In genomic region chr17:47618416-47618815, GRCh38 we compare ENCODE assay signal across 11 cellular contexts. TPM values are rescaled to one million over a fixed set of nuclear protein-coding genes. Genes with fewer than 3 reads are reported as not detected.
DNase-seq lines count a peak whose midpoint lies in the region; ATAC-seq, FAIRE-seq and TF ChIP-seq lines count a peak whose summit lies in the region.
"Had no signal": no experiment of that assay in that cellular context is flagged by ENCODE, and none has a peak within 500 bp of the region (broad histone marks: within the 10 kb centered on the region; RNA-seq: fewer than 3 reads in every experiment).

No MANE protein-coding gene starts in this region.

- no peak overlapping the region for H3K4me2 ChIP-seq in A549

- H3K36me3 ChIP-seq in gastroesophageal sphincter, result peaks cover 0 to 77% of the 10 kb centered on the region in 2 donors
- H3K36me3 ChIP-seq in left lung, result peaks cover 0 to 97% of the 10 kb centered on the region in 2 donors
- no peaks in the 10 kb centered on the region for H3K36me3 ChIP-seq in uterus

- no peak overlapping the region for H3K4me3 ChIP-seq in A549
- no peak overlapping the region for H3K4me3 ChIP-seq in gastroesophageal sphincter
- no peak overlapping the region for H3K4me3 ChIP-seq in left lung
- no peak overlapping the region for H3K4me3 ChIP-seq in uterus

- CTCF ChIA-PET in A549 (lab: Yijun Ruan, JAX), result interaction anchor here (0.6 to 7.8 kb wide), 23 partner anchors 9 to 277 kb away, joined by 3 to 69 read pairs (median 4); partner anchors contain the start of genes KPNB1 and SCRN2

- H3K9me3 ChIP-seq in A549 (no peaks in the 10 kb centered on the region), gastroesophageal sphincter (no peaks in the 10 kb centered on the region), left lung (no peaks in the 10 kb centered on the region), uterus (no peaks in the 10 kb centered on the region)

- 66% methylated on average over 4 of the region's 4 CpGs for WGBS in A549 (ENCODE audit: missing lambda C conversion rate)
- WGBS in gastroesophageal sphincter (ENCODE audit: low coverage in 1 of 2), 2 donors, result 29 to 40% methylated on average over 4 of the region's 4 CpGs

- H3K27ac ChIP-seq in A549 (no peak overlapping the region), gastroesophageal sphincter (peak overlapping the region in 3 of 4 donors; percentile 41 to 75 (median 71)), left lung (no peak overlapping the region), uterus (no peak overlapping the region)

- no peak for TF ChIP-seq EP300 in A549 (IDR thresholded peaks at IDR 0.05)
- no peak for TF ChIP-seq EP300 in gastroesophageal sphincter (IDR thresholded peaks at IDR 0.05)

- DNase-seq in A549 (ENCODE audit: low read depth in 1 of 2, low spot score in 1 of 2) (peak; percentile 28 to 42), ELR (ENCODE audit: low read depth) (peak; percentile 58), SK-MEL-5 (ENCODE audit: low read depth, low spot score) (peak; percentile 51), NCI-H2107 treated with DMSO at 0.1 percent for 48 hours (lab: John Stamatoyannopoulos, UW; ENCODE audit: unreplicated experiment) (no peak), left lung (no peak), uterus (no peak), GM19240 (ENCODE audit: insufficient read length, low spot score) (no peak)
- DNase-seq: activated naive CD4-positive, alpha-beta T cell treated with anti-CD3 and anti-CD28 coated beads for 36 hours; NCI-H2171 treated with DMSO at 0.1 percent for 48 hours; occipital lobe had no signal

- TF ChIP-seq CTCF in A549 (IDR thresholded peaks at IDR 0.05), result peak; percentile 43
- peak; percentile 19 to 34 (median 24) for TF ChIP-seq CTCF in gastroesophageal sphincter (IDR thresholded peaks at IDR 0.05)
- TF ChIP-seq CTCF in left lung (IDR thresholded peaks at IDR 0.05), result no peak
- TF ChIP-seq CTCF in uterus (IDR thresholded peaks at IDR 0.05), result no peak

- intact Hi-C loops in left lung (cut with DNase I), result no loop called here
- intact Hi-C loops in uterus (cut with DNase I; ENCODE audit: low total_unique reads), result no loop called here

- no peak for TF ChIP-seq POLR2A in A549 (IDR thresholded peaks at IDR 0.05; ENCODE audit: low read length)
- TF ChIP-seq POLR2A in gastroesophageal sphincter (IDR thresholded peaks at IDR 0.05), result no peak
- TF ChIP-seq POLR2A in uterus (IDR thresholded peaks at IDR 0.05), result no peak

- in situ Hi-C loops in SK-MEL-5 (cut with HindIII; ENCODE audit: low pct_unique_long_range_greater_than_20kb, low sequenced_read_pairs), result no loop called here

- no peak for FAIRE-seq in A549 (lab: Jason Lieb, UNC)

- POLR2A ChIA-PET in A549 (lab: Yijun Ruan, JAX), result interaction anchor here (0.7 to 1.2 kb wide), 2 partner anchors 26 to 31 kb away, joined by 3 to 6 read pairs; partner anchors contain the start of gene KPNB1

- no peak for TF ChIP-seq RAD21 in A549 (conservative IDR thresholded peaks at IDR 0.05 in 1 of 2, IDR thresholded peaks at IDR 0.05 in 1 of 2)

- H3K27me3 ChIP-seq in gastroesophageal sphincter, result no peaks in the 10 kb centered on the region
- no peaks in the 10 kb centered on the region for H3K27me3 ChIP-seq in left lung
- no peaks in the 10 kb centered on the region for H3K27me3 ChIP-seq in uterus

- H3K4me1 ChIP-seq in A549 (peaks cover 34% of the 10 kb centered on the region), gastroesophageal sphincter (peaks cover 7 to 61% (median 14%) of the 10 kb centered on the region in 3 donors), left lung (no peaks in the 10 kb centered on the region), uterus (peaks cover 0 to 5% of the 10 kb centered on the region in 2 donors)

- ATAC-seq in A549, result peak; percentile 33 to 38; a peak in 3 of 6 replicates
- ATAC-seq in gastroesophageal sphincter, result no peak
- ATAC-seq in left lung, result no peak

TF ChIP-seq in A549, 52 proteins besides CTCF, POLR2A, EP300 and RAD21:
- no peak for TF ChIP-seq CBX8 (IDR thresholded peaks at IDR 0.05)
- TF ChIP-seq CHD4 (IDR thresholded peaks at IDR 0.05; ENCODE audit: borderline replicate concordance), result no peak
- no peak for TF ChIP-seq EHMT2 (IDR thresholded peaks at IDR 0.05; ENCODE audit: low read depth)
- no peak for TF ChIP-seq TFCP2L1 (CRISPR knock-in tag; IDR thresholded peaks at IDR 0.05)
- no peak for TF ChIP-seq PHF8 (IDR thresholded peaks at IDR 0.05; ENCODE audit: borderline replicate concordance, low read depth)
- no peak for TF ChIP-seq KDM1A (IDR thresholded peaks at IDR 0.05; ENCODE audit: low read depth)
- TF ChIP-seq, protein P1, sequence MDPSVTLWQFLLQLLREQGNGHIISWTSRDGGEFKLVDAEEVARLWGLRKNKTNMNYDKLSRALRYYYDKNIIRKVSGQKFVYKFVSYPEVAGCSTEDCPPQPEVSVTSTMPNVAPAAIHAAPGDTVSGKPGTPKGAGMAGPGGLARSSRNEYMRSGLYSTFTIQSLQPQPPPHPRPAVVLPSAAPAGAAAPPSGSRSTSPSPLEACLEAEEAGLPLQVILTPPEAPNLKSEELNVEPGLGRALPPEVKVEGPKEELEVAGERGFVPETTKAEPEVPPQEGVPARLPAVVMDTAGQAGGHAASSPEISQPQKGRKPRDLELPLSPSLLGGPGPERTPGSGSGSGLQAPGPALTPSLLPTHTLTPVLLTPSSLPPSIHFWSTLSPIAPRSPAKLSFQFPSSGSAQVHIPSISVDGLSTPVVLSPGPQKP (IDR thresholded peaks at IDR 0.05; ENCODE audit: low read depth, low read length), result no peak
- no peak for TF ChIP-seq MAFK (IDR thresholded peaks at IDR 0.05; ENCODE audit: partially characterized antibody)
- TF ChIP-seq MYC (IDR thresholded peaks at IDR 0.05; ENCODE audit: borderline replicate concordance, low read length), result no peak
- TF ChIP-seq, protein P2, sequence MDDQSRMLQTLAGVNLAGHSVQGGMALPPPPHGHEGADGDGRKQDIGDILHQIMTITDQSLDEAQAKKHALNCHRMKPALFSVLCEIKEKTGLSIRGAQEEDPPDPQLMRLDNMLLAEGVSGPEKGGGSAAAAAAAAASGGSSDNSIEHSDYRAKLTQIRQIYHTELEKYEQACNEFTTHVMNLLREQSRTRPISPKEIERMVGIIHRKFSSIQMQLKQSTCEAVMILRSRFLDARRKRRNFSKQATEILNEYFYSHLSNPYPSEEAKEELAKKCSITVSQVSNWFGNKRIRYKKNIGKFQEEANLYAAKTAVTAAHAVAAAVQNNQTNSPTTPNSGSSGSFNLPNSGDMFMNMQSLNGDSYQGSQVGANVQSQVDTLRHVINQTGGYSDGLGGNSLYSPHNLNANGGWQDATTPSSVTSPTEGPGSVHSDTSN (IDR thresholded peaks at IDR 0.05), result no peak
- TF ChIP-seq POLR2AphosphoS2 (conservative IDR thresholded peaks at IDR 0.05; ENCODE audit: low read length), result no peak
- no peak for TF ChIP-seq RFX5 (IDR thresholded peaks at IDR 0.05)
TF ChIP-seq in A549: peak in this region for 0.

RNA-seq across cellular contexts. Expression of gene KPNB1, which starts 31.3 kb away (rescaled TPM):
- polyA plus RNA-seq in A549 (2011; rRNA removed) (358 and 452 TPM in 2 replicates), A549 (2017; fragmentation: RNase III; extraction: RNeasy Plus Mini Kit Qiagen cat#74134 plus additional on column Dnase treatment) (315 to 338 TPM (median 320 TPM) in 3 replicates)
- polyA plus RNA-seq in A549 (2012; cell fraction: cytosol; rRNA removed), result 106 and 139 TPM in 2 replicates
- polyA plus RNA-seq in A549 (2012; cell fraction: nucleus; rRNA removed), result 126 and 194 TPM in 2 replicates
- 388 and 417 TPM in 2 replicates for polyA minus RNA-seq in A549 (2011; rRNA and poly(A)+ RNA removed)
- total RNA-seq in SK-MEL-5 (2014; rRNA removed; shearing (Covaris generic)), result 286 and 297 TPM in 2 replicates
- polyA plus RNA-seq in SK-MEL-5 (2015; cell fraction: cytosol; rRNA removed), result 222 and 307 TPM in 2 replicates
- 191 and 217 TPM in 2 replicates for polyA plus RNA-seq in SK-MEL-5 (2015; cell fraction: nucleus; rRNA removed)
- total RNA-seq in gastroesophageal sphincter (100 to 1,000 TPM; 192 to 215 (median 211) TPM), left lung (100 to 1,000 TPM; 195 to 305 TPM), uterus (100 to 1,000 TPM in 3 of 4 donors, 10 to 100 TPM in 1; 55.6 to 313 (median 209) TPM)

Comparison
In these comparisons a context has a peak if more than half of its experiments do, and no peak if none do; other contexts are left out.
1. ATAC-seq: peak in A549 (2 of 2); none in gastroesophageal sphincter (single experiment) and left lung (single experiment).
2. DNase-seq: peak in A549 (2 of 2), ELR (single experiment) and SK-MEL-5 (single experiment); none in NCI-H2107 treated with DMSO at 0.1 percent for 48 hours (single experiment), left lung (0 of 2), uterus (0 of 2) and GM19240 (single experiment).
3. H3K27ac ChIP-seq: peak in gastroesophageal sphincter (3 of 4); none in A549 (0 of 2), left lung (0 of 2) and uterus (0 of 2).
4. CTCF ChIP-seq: peak in A549 (single experiment) and gastroesophageal sphincter (4 of 4); none in left lung (0 of 2) and uterus (0 of 4).